ENCODE assay signal across 6 cellular contexts in the genomic region with DNA sequence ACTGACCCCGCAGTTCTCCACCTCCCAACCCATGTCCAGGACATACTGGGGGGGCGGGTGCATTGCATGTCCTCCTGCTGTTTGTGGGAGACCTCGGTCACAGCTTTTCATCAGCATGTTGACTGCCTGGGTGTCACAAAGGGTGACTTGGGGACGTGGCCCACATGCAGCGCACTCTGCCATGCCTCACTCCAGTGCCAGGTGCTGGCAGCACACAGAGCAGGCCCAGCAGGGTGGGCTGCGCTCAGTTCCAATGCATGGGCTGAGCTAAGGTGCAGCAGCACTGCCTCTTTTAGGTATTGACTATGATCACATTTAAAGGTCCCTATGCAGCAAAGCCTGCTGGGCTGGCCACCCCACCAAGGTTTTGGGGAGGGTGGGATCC.
"Had no signal": no experiment of that assay in that cellular context is flagged by ENCODE, and none has a peak within 500 bp of the region (broad histone marks: within the 10 kb centered on the region; RNA-seq: fewer than 3 reads in every experiment).

No MANE protein-coding gene starts in this region.

- H3K4me3 ChIP-seq: GM23248, K562 had no signal

- H3K9ac ChIP-seq: GM23248 had no signal

- ATAC-seq: K562 had no signal

- H3K27ac ChIP-seq: GM23248 had no signal

- DNase-seq: GM23248, GOT3, H9, HCEC 1CT, IMR-90 had no signal

- H2AFZ ChIP-seq: GM23248 had no signal
